In the genomic region with DNA sequence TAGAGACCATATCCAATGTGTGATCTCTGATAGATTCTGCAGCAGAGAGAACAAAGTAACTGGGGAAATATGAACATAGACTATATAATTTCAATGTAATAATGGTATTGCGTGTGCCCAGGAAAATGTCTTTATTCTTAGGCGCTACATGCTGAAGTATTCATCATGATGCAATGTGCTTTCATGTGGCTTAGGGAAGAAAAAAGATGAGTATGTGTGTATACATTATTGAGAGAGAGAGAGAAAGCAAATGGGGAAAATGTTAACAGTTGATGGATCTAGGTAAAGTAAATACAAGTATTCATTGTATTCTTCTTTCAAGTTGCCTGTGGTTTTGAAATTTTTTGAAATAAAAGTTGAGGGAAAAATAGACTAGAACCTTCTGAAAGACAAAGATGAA, we compare ENCODE assay signal across 19 cellular contexts. TPM values are rescaled to one million over a fixed set of nuclear protein-coding genes. Genes with fewer than 3 reads are reported as not detected.
DNase-seq lines count a peak whose midpoint lies in the region; ATAC-seq, FAIRE-seq and TF ChIP-seq lines count a peak whose summit lies in the region.
"Had no signal": no experiment of that assay in that cellular context is flagged by ENCODE, and none has a peak within 500 bp of the region (broad histone marks: within the 10 kb centered on the region; RNA-seq: fewer than 3 reads in every experiment).

No MANE protein-coding gene starts in this region.

- no peak for FAIRE-seq in A549 (lab: Jason Lieb, UNC)
- FAIRE-seq: A204.1, G401.6, GM12891, GM18507, H54 had no signal

- no peak for DNase-seq in A549 (ENCODE audit: low read depth in 1 of 2, low spot score in 1 of 2)
- no peak for DNase-seq in Caco-2
- peak; percentile 13 for DNase-seq in IMR-90
- DNase-seq in glutamatergic neuron: no peak
- DNase-seq: AML-193; Calu3; CD4-positive, alpha-beta T cell; HCEC 1CT; KG1 had no signal

- no peak for TF ChIP-seq RAD21 in A549 (conservative IDR thresholded peaks at IDR 0.05 in 1 of 2, IDR thresholded peaks at IDR 0.05 in 1 of 2)
- no peak for TF ChIP-seq RAD21 in IMR-90 (IDR thresholded peaks at IDR 0.05; ENCODE audit: low read length)

- no peak overlapping the region for H3K4ac ChIP-seq in IMR-90 (ENCODE audit: low read depth, low read length)

- H2BK15ac ChIP-seq in IMR-90 (ENCODE audit: low read depth, low read length): no peak overlapping the region

- TF ChIP-seq POLR2A in A549 (IDR thresholded peaks at IDR 0.05; ENCODE audit: low read length) (no peak), IMR-90 (IDR thresholded peaks at IDR 0.05; ENCODE audit: low read depth, low read length) (no peak)

- no peak overlapping the region for H4K91ac ChIP-seq in IMR-90 (ENCODE audit: insufficient read depth, low read depth, low read length)

- no peak overlapping the region for H3K23ac ChIP-seq in IMR-90 (ENCODE audit: low read depth, low read length)

- 0 out of 2 replicates have a peak, but pooled peaks cover 3% of the 10 kb centered on the region for H3K9me1 ChIP-seq in IMR-90 (ENCODE audit: insufficient read depth, low read length)

- H3K36me3 Mint-ChIP-seq in Caco-2 (ENCODE audit: insufficient read depth, unreplicated experiment) (peaks cover 67% of the 10 kb centered on the region), glutamatergic neuron (ENCODE audit: unreplicated experiment) (peaks cover 13% of the 10 kb centered on the region)

- no peak overlapping the region for H2BK120ac ChIP-seq in IMR-90 (ENCODE audit: low read depth, low read length)

- H3K9me3 ChIP-seq in A549: no peaks in the 10 kb centered on the region
- no peaks in the 10 kb centered on the region for H3K9me3 ChIP-seq in Caco-2
- H3K9me3 ChIP-seq in IMR-90 (ENCODE audit: control insufficient read depth, insufficient read depth, low read length): no peaks in the 10 kb centered on the region

- no peak overlapping the region for H2BK20ac ChIP-seq in IMR-90 (ENCODE audit: low read depth, low read length)

- H3K4me1 ChIP-seq in A549: peaks cover 71% of the 10 kb centered on the region
- H3K4me1 ChIP-seq in Caco-2: peaks cover 93% of the 10 kb centered on the region
- peaks cover 5% of the 10 kb centered on the region for H3K4me1 ChIP-seq in IMR-90 (ENCODE audit: control insufficient read depth, insufficient read depth, low read length)

- H2AK5ac ChIP-seq in IMR-90 (ENCODE audit: low read depth, low read length): no peak overlapping the region

- H3K27ac ChIP-seq in A549: peak overlapping the region; percentile 55 to 65; a peak in 4 of 6 replicates
- H3K27ac ChIP-seq in IMR-90 (ENCODE audit: insufficient read depth, low read length): no peak overlapping the region
- H3K27ac ChIP-seq: C4-2B, HL-60 had no signal

- no peaks in the 10 kb centered on the region for H3K36me3 ChIP-seq in Caco-2 (ENCODE audit: control insufficient read depth, insufficient read depth, low read length)
- no peaks in the 10 kb centered on the region for H3K36me3 ChIP-seq in IMR-90 (ENCODE audit: control insufficient read depth, insufficient read depth, low read length)

- H2BK5ac ChIP-seq in IMR-90 (ENCODE audit: low read depth, low read length, poor library complexity, severe bottlenecking): no peak overlapping the region

- ATAC-seq in A549 (no peak), IMR-90 (ENCODE audit: low read depth) (no peak), GM18519 (IDR thresholded peaks at IDR 0.05; ENCODE audit: low FRiP score, unreplicated experiment) (no peak), HG02981 (IDR thresholded peaks at IDR 0.05; ENCODE audit: unreplicated experiment) (no peak)
- ATAC-seq: GM23338 had no signal

- no peak overlapping the region for H3K14ac ChIP-seq in IMR-90 (replicated peaks; ENCODE audit: low read depth, low read length)

- H3K79me1 ChIP-seq in IMR-90 (ENCODE audit: low read depth in 1 of 2, low read length in 2 of 2): peaks cover 3 to 4% of the 10 kb centered on the region in 2 experiments; a peak in 2 of 4 replicates

- dilution Hi-C loops in IMR-90 (cut with HindIII; ENCODE audit: low sequenced_read_pairs, unreplicated experiment): no loop called here

- WGBS in A549 (ENCODE audit: missing lambda C conversion rate): 84% methylated on average over 2 of the region's 2 CpGs
- 100% methylated on average over 1 of the region's 2 CpGs; no CpG with 5 or more reads in 1 of the 2 experiments for whole genome bisulfite sequencing in IMR-90 (ENCODE audit: extremely low coverage in 2 of 2, insufficient read length in 1 of 2), 2 experiments

- H3K18ac ChIP-seq in IMR-90 (ENCODE audit: low read depth, low read length): no peak overlapping the region

- no peak overlapping the region for H2AK9ac ChIP-seq in IMR-90 (replicated peaks; ENCODE audit: low read depth, low read length, poor library complexity)

- H2AFZ ChIP-seq in IMR-90 (replicated peaks; ENCODE audit: low read length, poor library complexity): no peak overlapping the region
- H2AFZ ChIP-seq: GM23338 had no signal

- H3K4me3 ChIP-seq in A549: no peak overlapping the region
- no peak overlapping the region for H3K4me3 ChIP-seq in Caco-2 (ENCODE audit: low read depth, low read length)
- H3K4me3 ChIP-seq in IMR-90 (ENCODE audit: insufficient read depth, low read depth, low read length): no peak overlapping the region
- H3K4me3 ChIP-seq: GM23338 had no signal

- H4K8ac ChIP-seq in IMR-90 (ENCODE audit: low read depth in 2 of 2, low read length in 2 of 2): no peak overlapping the region

- H3K27me3 ChIP-seq in Caco-2 (replicated peaks; ENCODE audit: control insufficient read depth, insufficient read depth, low read length) (no peaks in the 10 kb centered on the region), IMR-90 (ENCODE audit: control insufficient read depth, insufficient read depth, low read length) (no peaks in the 10 kb centered on the region; the same call in 1 of the 2 replicates)

- CTCF ChIA-PET in A549 (lab: Yijun Ruan, JAX) (no interaction called here), Caco-2 (lab: Charles Lee) (no interaction called here), IMR-90 (lab: Yijun Ruan, JAX) (no interaction called here)

- H3K27me3 Mint-ChIP-seq in Caco-2 (ENCODE audit: insufficient read depth, unreplicated experiment): no peaks in the 10 kb centered on the region
- H3K27me3 Mint-ChIP-seq in glutamatergic neuron (ENCODE audit: unreplicated experiment): no peaks in the 10 kb centered on the region

- TF ChIP-seq CTCF in A549 (IDR thresholded peaks at IDR 0.05): no peak
- TF ChIP-seq CTCF in Caco-2 (IDR thresholded peaks at IDR 0.05; ENCODE audit: insufficient read depth in 1 of 2, low read depth in 1 of 2, low read length in 1 of 2, severe bottlenecking in 1 of 2, unreplicated experiment in 1 of 2): no peak
- no peak for TF ChIP-seq CTCF in IMR-90 (conservative IDR thresholded peaks at IDR 0.05; ENCODE audit: low read depth, low read length)
- TF ChIP-seq CTCF in glutamatergic neuron (IDR thresholded peaks at IDR 0.05; ENCODE audit: partially characterized antibody, unreplicated experiment): no peak

- H3K27ac Mint-ChIP-seq in Caco-2 (ENCODE audit: unreplicated experiment) (peak overlapping the region; percentile 43), glutamatergic neuron (ENCODE audit: unreplicated experiment) (no peak overlapping the region)
- H3K27ac Mint-ChIP-seq: CD4-positive, alpha-beta T cell; GM23338 had no signal

- no peak overlapping the region for H3K56ac ChIP-seq in IMR-90 (ENCODE audit: extremely low read depth, insufficient read depth, low read length)

- BruUV-seq in Caco-2 (replicated peaks; lab: Mats Ljungman, UMichigan): no TSS peak
- BruUV-seq in IMR-90 (replicated peaks; lab: Mats Ljungman, UMichigan): no TSS peak

- in situ Hi-C loops in IMR-90 (cut with MboI; ENCODE audit: low sequenced_read_pairs): no loop called here

- H3K9ac ChIP-seq in IMR-90 (ENCODE audit: low read depth, low read length): no peak overlapping the region

- H3K4me2 ChIP-seq in A549 (peak overlapping the region; percentile 76), IMR-90 (ENCODE audit: low read depth, low read length) (no peak overlapping the region)
- H3K4me2 ChIP-seq: GM23338 had no signal

- peak overlapping the region; percentile 20 for H3K4me3 Mint-ChIP-seq in Caco-2 (ENCODE audit: unreplicated experiment)
- peak overlapping the region; percentile 30 for H3K4me3 Mint-ChIP-seq in glutamatergic neuron (ENCODE audit: unreplicated experiment)
- H3K4me3 Mint-ChIP-seq: CD4-positive, alpha-beta T cell; GM23338 had no signal

- H3K9me3 Mint-ChIP-seq in Caco-2 (ENCODE audit: unreplicated experiment): no peaks in the 10 kb centered on the region
- H3K9me3 Mint-ChIP-seq in glutamatergic neuron (ENCODE audit: unreplicated experiment): peaks cover 5% of the 10 kb centered on the region
- H3K9me3 Mint-ChIP-seq: GM23338 had no signal

- intact Hi-C loops in Caco-2 (cut with micrococcal nuclease; ENCODE audit: unreplicated experiment) (no loop called here), IMR-90 (cut with micrococcal nuclease) (no loop called here)

- POLR2A ChIA-PET in A549 (lab: Yijun Ruan, JAX) (interaction anchor here (1.1 kb wide), 1 partner anchor 9 kb away, joined by 3 read pairs; no protein-coding TSS in a partner anchor), Caco-2 (lab: Charles Lee) (interaction anchor here (0.6 to 1.0 kb wide), 2 partner anchors 8 to 10 kb away, joined by 3 to 10 read pairs; a partner anchor contains a TSS), IMR-90 (lab: Charles Lee; ENCODE audit: unreplicated experiment) (no interaction called here)

- TF ChIP-seq EP300 in A549 (IDR thresholded peaks at IDR 0.05): no peak

- no peak overlapping the region for H4K5ac ChIP-seq in IMR-90 (ENCODE audit: low read depth, low read length)

- H3K4me1 Mint-ChIP-seq in Caco-2 (ENCODE audit: low read depth, unreplicated experiment) (peaks cover 85% of the 10 kb centered on the region), glutamatergic neuron (ENCODE audit: low read depth, unreplicated experiment) (peaks cover 38% of the 10 kb centered on the region)

- 0 out of 2 replicates have a peak, but pooled peaks cover 3% of the 10 kb centered on the region for H4K20me1 ChIP-seq in IMR-90 (ENCODE audit: insufficient read depth, low read length)

TF ChIP-seq in A549, 52 proteins besides CTCF, POLR2A, EP300 and RAD21 (continues in another document):
- no peak for TF ChIP-seq RFX5 (IDR thresholded peaks at IDR 0.05)
- TF ChIP-seq HEYL (CRISPR knock-in tag; IDR thresholded peaks at IDR 0.05): no peak

RNA-seq across cellular contexts. Expression of a gene that starts 10.3 kb away (rescaled TPM):
- polyA plus RNA-seq in A549 (2011; rRNA removed): 36.7 and 59.0 TPM in 2 replicates
- 14.5 and 14.9 TPM in 2 replicates for polyA plus RNA-seq in A549 (2012; cell fraction: cytosol; rRNA removed)
- polyA plus RNA-seq in A549 (2012; cell fraction: nucleus; rRNA removed): 23.2 and 29.5 TPM in 2 replicates
- polyA plus RNA-seq in A549 (2017; fragmentation: RNase III; extraction: RNeasy Plus Mini Kit Qiagen cat#74134 plus additional on column Dnase treatment): 28.0 to 33.4 TPM (median 33.3 TPM) in 3 replicates
- 58.6 and 60.9 TPM in 2 replicates for polyA minus RNA-seq in A549 (2011; rRNA and poly(A)+ RNA removed)
- total RNA-seq in Caco-2 (2022): 440 and 534 TPM in 2 replicates
- total RNA-seq in IMR-90 (2012; rRNA removed): 62.2 and 77.1 TPM in 2 replicates
- polyA plus RNA-seq in IMR-90 (2012; rRNA removed): 27.8 and 28.8 TPM in 2 replicates
- 10.1 and 18.8 TPM in 2 replicates for polyA plus RNA-seq in IMR-90 (2012; cell fraction: cytosol; rRNA removed)
- 9.6 and 30.1 TPM in 2 replicates for polyA plus RNA-seq in IMR-90 (2012; cell fraction: nucleus; rRNA removed; ENCODE audit: low replicate concordance)
- 1,339 TPM for total RNA-seq in glutamatergic neuron (ENCODE audit: unreplicated experiment)
